In the genomic region with DNA sequence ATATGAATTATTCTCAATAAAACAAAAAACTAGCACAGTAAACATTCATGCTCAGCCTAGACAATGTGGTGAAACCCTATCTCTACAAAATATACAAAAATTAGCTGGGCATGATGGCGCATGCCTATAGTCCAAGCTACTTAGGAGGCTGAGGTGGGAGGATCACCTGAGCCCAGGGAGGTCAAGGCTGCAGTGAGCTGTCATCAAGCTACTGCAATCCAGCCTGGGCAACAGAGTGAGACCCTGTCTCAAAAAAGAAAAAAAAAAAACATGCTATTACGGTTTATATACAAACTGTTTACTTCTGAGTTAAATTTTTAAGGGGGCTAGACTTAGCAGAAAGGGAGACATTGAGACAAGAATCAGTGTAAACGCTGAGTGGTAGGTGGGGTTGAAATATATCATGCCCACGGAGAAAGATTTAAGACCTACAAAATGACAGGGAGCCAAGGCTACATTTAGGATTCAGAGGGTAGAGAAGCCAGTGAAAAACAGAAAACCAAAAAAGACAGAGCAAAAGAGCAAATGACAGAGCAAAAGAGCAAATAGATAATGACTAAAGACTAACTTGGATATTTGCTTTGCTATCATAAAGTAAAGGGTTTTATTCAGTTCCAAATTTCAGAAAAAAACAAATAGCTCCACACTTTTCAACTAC, we compare ENCODE assay signal across 14 cellular contexts. TPM values are rescaled to one million over a fixed set of nuclear protein-coding genes. Genes with fewer than 3 reads are reported as not detected.
A peak's percentile ranks its signal among the peaks of the same experiment; 100 is the strongest.
DNase-seq lines count a peak whose midpoint lies in the region; ATAC-seq and TF ChIP-seq lines count a peak whose summit lies in the region.
"Had no signal": no experiment of that assay in that cellular context is flagged by ENCODE, and none has a peak within 500 bp of the region (broad histone marks: within the 10 kb centered on the region; RNA-seq: fewer than 3 reads in every experiment).

No MANE protein-coding gene starts in this region.

- DNase-seq in GM12865 (ENCODE audit: low read depth) (peak; percentile 21), OCI-LY7 (ENCODE audit: low spot score) (no peak), SKM-1 treated with dmso at 0.1 percent for 144 hours (lab: John Stamatoyannopoulos, UW; ENCODE audit: unreplicated experiment) (no peak), iPS-NIHi11 (ENCODE audit: low spot score) (no peak), NCI-H2171 treated with DMSO at 0.1 percent for 48 hours (lab: John Stamatoyannopoulos, UW) (no peak)
- DNase-seq: activated CD4-positive, alpha-beta memory T cell treated with anti-CD3 and anti-CD28 coated beads for 36 hours; BE2C; heart right ventricle; NCI-H1417 treated with DMSO at 0.1 percent for 48 hours; NCI-H774 had no signal

- intact Hi-C loops in OCI-LY7 (cut with micrococcal nuclease; ENCODE audit: unreplicated experiment): loop anchor here (10.0 kb wide), 1 partner anchor 931 kb away; the partner anchor contains the start of gene LDAH

- CTCF ChIA-PET in OCI-LY7 (lab: Charles Lee; ENCODE audit: unreplicated experiment): no interaction called here

- H3K9me3 ChIP-seq in OCI-LY7 (ENCODE audit: low read length): no peaks in the 10 kb centered on the region
- H3K9me3 ChIP-seq: BE2C, heart right ventricle, suprapubic skin had no signal

- H3K79me2 ChIP-seq in OCI-LY7 (ENCODE audit: insufficient read depth, low read depth, low read length): peaks cover 35% of the 10 kb centered on the region; the same call in 1 of the 2 replicates

- H2AFZ ChIP-seq in OCI-LY7 (ENCODE audit: low read length): no peak overlapping the region

- no peak overlapping the region for H3K27ac ChIP-seq in OCI-LY7 (ENCODE audit: low read depth, low read length, poor library complexity, severe bottlenecking)
- H3K27ac ChIP-seq: heart right ventricle, suprapubic skin had no signal

- POLR2A ChIA-PET in OCI-LY7 (lab: Charles Lee): no interaction called here

- ATAC-seq in GM19324 (IDR thresholded peaks at IDR 0.05; ENCODE audit: low FRiP score, unreplicated experiment): peak; percentile 26
- ATAC-seq in HG02610 (IDR thresholded peaks at IDR 0.05; ENCODE audit: unreplicated experiment): peak; percentile 14
- peak; percentile 14 for ATAC-seq in HG03460 (IDR thresholded peaks at IDR 0.05; ENCODE audit: unreplicated experiment)
- ATAC-seq: heart right ventricle had no signal

- peaks cover 5% of the 10 kb centered on the region; the same call in 1 of the 2 replicates for H3K36me3 ChIP-seq in OCI-LY7 (ENCODE audit: insufficient read depth, low read length)
- H3K36me3 ChIP-seq: BE2C, suprapubic skin had no signal

- H3K4me1 ChIP-seq in OCI-LY7 (ENCODE audit: insufficient read depth, low read length, poor library complexity, severe bottlenecking): peaks cover 20% of the 10 kb centered on the region

- no peaks in the 10 kb centered on the region for H3K9me2 ChIP-seq in OCI-LY7 (ENCODE audit: insufficient read depth, low read length)

- H4K20me1 ChIP-seq in OCI-LY7 (ENCODE audit: insufficient read depth, low read length): 0 out of 2 replicates have a peak, but pooled peaks cover 8% of the 10 kb centered on the region

- H3K4me2 ChIP-seq in OCI-LY7 (ENCODE audit: low read length): no peak overlapping the region

- TF ChIP-seq CTCF in GM12865 (IDR thresholded peaks at IDR 0.05; ENCODE audit: insufficient read depth, low read depth, low read length, missing control alignments) (no peak), OCI-LY7 (conservative IDR thresholded peaks at IDR 0.05; ENCODE audit: low read length) (no peak)

- no TSS peak for BruUV-seq in OCI-LY7 (replicated peaks; lab: Mats Ljungman, UMichigan)

- H3K4me3 ChIP-seq in GM12865 (ENCODE audit: low read depth, low read length): peak overlapping the region; percentile 58
- no peak overlapping the region for H3K4me3 ChIP-seq in OCI-LY7 (ENCODE audit: low read depth, low read length, poor library complexity, severe bottlenecking)
- H3K4me3 ChIP-seq: heart right ventricle, suprapubic skin had no signal

RNA-seq across cellular contexts. Expression of gene TTC32, which starts 7.5 kb away (rescaled TPM):
- total RNA-seq in OCI-LY7 (2014; rRNA removed; shearing (Covaris generic)): 16.3 and 21.1 TPM in 2 replicates
- total RNA-seq in OCI-LY7 (2022): 26.3 and 32.9 TPM in 2 replicates
